1 cellular context compared by ENCODE assay signal in the genomic region with DNA sequence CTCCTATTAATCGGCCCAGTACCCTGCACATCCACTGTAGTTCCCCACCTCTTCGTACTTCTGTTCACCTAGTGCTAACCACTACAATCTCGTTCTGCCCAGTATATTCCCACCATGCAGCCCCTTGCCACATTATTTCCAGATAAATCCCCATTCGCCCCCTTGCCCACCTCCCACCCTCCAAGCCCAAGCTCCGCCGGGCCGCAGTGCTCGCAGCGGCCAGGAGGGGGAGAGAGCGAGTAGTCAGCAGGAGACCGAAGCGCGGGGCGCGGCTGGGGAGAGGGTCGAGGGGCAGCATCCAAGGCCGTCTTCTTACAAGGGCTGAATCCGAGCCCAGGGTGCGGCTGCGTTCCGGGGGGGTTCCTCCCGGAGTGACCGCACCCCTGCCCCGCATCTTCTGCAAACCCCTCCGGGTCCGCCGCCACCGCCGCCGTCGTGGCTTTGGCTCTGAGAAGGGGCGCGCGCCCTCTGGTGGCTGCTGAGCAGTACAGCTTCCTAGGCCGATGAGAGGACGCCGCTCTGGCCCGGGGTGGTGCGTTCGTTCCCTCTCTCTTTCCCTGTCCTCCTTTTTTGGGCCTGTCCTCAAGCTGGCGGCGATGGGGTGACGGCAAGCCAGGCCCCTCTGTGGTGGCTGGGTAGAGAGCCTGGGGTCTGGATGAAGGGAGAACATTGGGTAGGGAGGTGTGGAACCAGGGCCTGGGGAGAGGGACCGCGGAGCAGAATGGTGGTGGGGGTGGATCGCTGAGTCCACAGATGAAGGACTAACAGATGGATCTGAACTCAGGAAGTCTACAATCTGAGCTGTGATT.
TF ChIP-seq lines count a peak whose summit lies in the region.

No MANE protein-coding gene starts in this region.

TF ChIP-seq in HepG2, 621 proteins besides CTCF, POLR2A, EP300 and RAD21 (continued from another document and continues in another):
- TF ChIP-seq, protein P1, sequence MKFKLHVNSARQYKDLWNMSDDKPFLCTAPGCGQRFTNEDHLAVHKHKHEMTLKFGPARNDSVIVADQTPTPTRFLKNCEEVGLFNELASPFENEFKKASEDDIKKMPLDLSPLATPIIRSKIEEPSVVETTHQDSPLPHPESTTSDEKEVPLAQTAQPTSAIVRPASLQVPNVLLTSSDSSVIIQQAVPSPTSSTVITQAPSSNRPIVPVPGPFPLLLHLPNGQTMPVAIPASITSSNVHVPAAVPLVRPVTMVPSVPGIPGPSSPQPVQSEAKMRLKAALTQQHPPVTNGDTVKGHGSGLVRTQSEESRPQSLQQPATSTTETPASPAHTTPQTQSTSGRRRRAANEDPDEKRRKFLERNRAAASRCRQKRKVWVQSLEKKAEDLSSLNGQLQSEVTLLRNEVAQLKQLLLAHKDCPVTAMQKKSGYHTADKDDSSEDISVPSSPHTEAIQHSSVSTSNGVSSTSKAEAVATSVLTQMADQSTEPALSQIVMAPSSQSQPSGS (CRISPR knock-in tag; IDR thresholded peaks at IDR 0.05) = peak; percentile 61; the same call in 1 of the 2 replicates
- TF ChIP-seq RORA (CRISPR knock-in tag; IDR thresholded peaks at IDR 0.05) (no peak), THYN1 (CRISPR knock-in tag; IDR thresholded peaks at IDR 0.05; ENCODE audit: borderline replicate concordance, low read depth) (no peak), NCOA1 (CRISPR knock-in tag; IDR thresholded peaks at IDR 0.05) (peak; percentile 86; the same call in 1 of the 2 replicates), ZNF260 (CRISPR knock-in tag; IDR thresholded peaks at IDR 0.05; ENCODE audit: borderline replicate concordance, low read depth) (no peak), SIX1 (CRISPR knock-in tag; IDR thresholded peaks at IDR 0.05; ENCODE audit: borderline replicate concordance) (no peak), AGO1 (IDR thresholded peaks at IDR 0.05; ENCODE audit: low read depth, low read length, poor library complexity, severe bottlenecking) (peak; percentile 65), ZNF746 (CRISPR knock-in tag; IDR thresholded peaks at IDR 0.05) (peak; percentile 78; the same call in 1 of the 2 replicates), ELF3 (CRISPR knock-in tag; IDR thresholded peaks at IDR 0.05) (0 out of 2 replicates have a peak, but pooled peaks have one; percentile 30), MEF2D (CRISPR knock-in tag; IDR thresholded peaks at IDR 0.05) (peak; percentile 63; the same call in 1 of the 2 replicates), DR1 (CRISPR knock-in tag; IDR thresholded peaks at IDR 0.05) (0 out of 2 replicates have a peak, but pooled peaks have one; percentile 27), PHF8 (CRISPR knock-in tag; IDR thresholded peaks at IDR 0.05) (peak; percentile 37), ETV6 (CRISPR knock-in tag; conservative IDR thresholded peaks at IDR 0.05) (no peak), TBX3 (IDR thresholded peaks at IDR 0.05; ENCODE audit: borderline replicate concordance) (no peak), JUN (CRISPR knock-in tag; IDR thresholded peaks at IDR 0.05) (peak; percentile 56; the same call in 1 of the 2 replicates), HHEX (CRISPR knock-in tag; IDR thresholded peaks at IDR 0.05) (no peak), ZNF768 (CRISPR knock-in tag; IDR thresholded peaks at IDR 0.05) (no peak), PRPF4 (IDR thresholded peaks at IDR 0.05; ENCODE audit: low read depth, low read length, poor library complexity, severe bottlenecking) (no peak), MAFK (conservative IDR thresholded peaks at IDR 0.05 in 1 of 2, IDR thresholded peaks at IDR 0.05 in 1 of 2; ENCODE audit: low read length in 2 of 2) (no peak), HNF4A (CRISPR knock-in tag; IDR thresholded peaks at IDR 0.05) (0 out of 2 replicates have a peak, but pooled peaks have one; percentile 7), ZSCAN25 (CRISPR knock-in tag; IDR thresholded peaks at IDR 0.05) (peak; percentile 74), ZNF180 (CRISPR knock-in tag; IDR thresholded peaks at IDR 0.05; ENCODE audit: borderline replicate concordance, low read depth) (no peak), ATF7 (IDR thresholded peaks at IDR 0.05) (no peak), ATF7 (CRISPR knock-in tag; IDR thresholded peaks at IDR 0.05) (no peak), HNRNPK (IDR thresholded peaks at IDR 0.05; ENCODE audit: low read depth, low read length, poor library complexity, severe bottlenecking) (peak; percentile 97), TCF7L2 (IDR thresholded peaks at IDR 0.05; ENCODE audit: low read depth, low read length) (no peak), TCF12 (IDR thresholded peaks at IDR 0.05) (no peak), TCF12 (CRISPR knock-in tag; IDR thresholded peaks at IDR 0.05) (peak; percentile 87), CBFB (CRISPR knock-in tag; IDR thresholded peaks at IDR 0.05) (peak; percentile 83), MZF1 (CRISPR knock-in tag; IDR thresholded peaks at IDR 0.05; ENCODE audit: borderline replicate concordance) (no peak), KDM4B (CRISPR knock-in tag; IDR thresholded peaks at IDR 0.05) (0 out of 2 replicates have a peak, but pooled peaks have one; percentile 39), RFX1 (IDR thresholded peaks at IDR 0.05) (no peak), HNRNPLL (IDR thresholded peaks at IDR 0.05; ENCODE audit: low read depth, low read length, poor library complexity, severe bottlenecking) (peak; percentile 36), KDM5A (IDR thresholded peaks at IDR 0.05; ENCODE audit: borderline replicate concordance, low read length) (no peak), PITX1 (CRISPR knock-in tag; IDR thresholded peaks at IDR 0.05) (peak; percentile 66; the same call in 1 of the 2 replicates), ZBTB38 (CRISPR knock-in tag; IDR thresholded peaks at IDR 0.05) (peak; percentile 88; the same call in 1 of the 2 replicates), ARNT2 (CRISPR knock-in tag; IDR thresholded peaks at IDR 0.05; ENCODE audit: low read depth) (peak; percentile 77), ZNF232 (CRISPR knock-in tag; IDR thresholded peaks at IDR 0.05; ENCODE audit: borderline replicate concordance) (no peak; the same call in 1 of the 2 replicates), ZBTB20 (CRISPR knock-in tag; IDR thresholded peaks at IDR 0.05; ENCODE audit: borderline replicate concordance, low read depth) (peak; percentile 24; the same call in 1 of the 2 replicates), ZSCAN22 (CRISPR knock-in tag; IDR thresholded peaks at IDR 0.05) (no peak), SMC3 (IDR thresholded peaks at IDR 0.05; ENCODE audit: low read length) (no peak; the same call in none of the 2 replicates), MED8 (CRISPR knock-in tag; IDR thresholded peaks at IDR 0.05; ENCODE audit: insufficient replicate concordance) (peak; percentile 49), ZBTB42 (CRISPR knock-in tag; IDR thresholded peaks at IDR 0.05) (no peak), ATM (IDR thresholded peaks at IDR 0.05; ENCODE audit: borderline replicate concordance) (no peak), ZNF274 (CRISPR knock-in tag; IDR thresholded peaks at IDR 0.05) (0 out of 2 replicates have a peak, but pooled peaks have one; percentile 22), ZNF850 (CRISPR knock-in tag; conservative IDR thresholded peaks at IDR 0.05) (no peak), SCMH1 (CRISPR knock-in tag; IDR thresholded peaks at IDR 0.05; ENCODE audit: borderline replicate concordance) (no peak), ATF7-NPFF (CRISPR knock-in tag; IDR thresholded peaks at IDR 0.05; ENCODE audit: low read depth) (peak; percentile 34; the same call in 1 of the 2 replicates)
- TF ChIP-seq, protein P2, sequence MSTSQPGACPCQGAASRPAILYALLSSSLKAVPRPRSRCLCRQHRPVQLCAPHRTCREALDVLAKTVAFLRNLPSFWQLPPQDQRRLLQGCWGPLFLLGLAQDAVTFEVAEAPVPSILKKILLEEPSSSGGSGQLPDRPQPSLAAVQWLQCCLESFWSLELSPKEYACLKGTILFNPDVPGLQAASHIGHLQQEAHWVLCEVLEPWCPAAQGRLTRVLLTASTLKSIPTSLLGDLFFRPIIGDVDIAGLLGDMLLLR (CRISPR knock-in tag; IDR thresholded peaks at IDR 0.05) = peak; percentile 68; the same call in 1 of the 2 replicates
- TF ChIP-seq, protein P3, sequence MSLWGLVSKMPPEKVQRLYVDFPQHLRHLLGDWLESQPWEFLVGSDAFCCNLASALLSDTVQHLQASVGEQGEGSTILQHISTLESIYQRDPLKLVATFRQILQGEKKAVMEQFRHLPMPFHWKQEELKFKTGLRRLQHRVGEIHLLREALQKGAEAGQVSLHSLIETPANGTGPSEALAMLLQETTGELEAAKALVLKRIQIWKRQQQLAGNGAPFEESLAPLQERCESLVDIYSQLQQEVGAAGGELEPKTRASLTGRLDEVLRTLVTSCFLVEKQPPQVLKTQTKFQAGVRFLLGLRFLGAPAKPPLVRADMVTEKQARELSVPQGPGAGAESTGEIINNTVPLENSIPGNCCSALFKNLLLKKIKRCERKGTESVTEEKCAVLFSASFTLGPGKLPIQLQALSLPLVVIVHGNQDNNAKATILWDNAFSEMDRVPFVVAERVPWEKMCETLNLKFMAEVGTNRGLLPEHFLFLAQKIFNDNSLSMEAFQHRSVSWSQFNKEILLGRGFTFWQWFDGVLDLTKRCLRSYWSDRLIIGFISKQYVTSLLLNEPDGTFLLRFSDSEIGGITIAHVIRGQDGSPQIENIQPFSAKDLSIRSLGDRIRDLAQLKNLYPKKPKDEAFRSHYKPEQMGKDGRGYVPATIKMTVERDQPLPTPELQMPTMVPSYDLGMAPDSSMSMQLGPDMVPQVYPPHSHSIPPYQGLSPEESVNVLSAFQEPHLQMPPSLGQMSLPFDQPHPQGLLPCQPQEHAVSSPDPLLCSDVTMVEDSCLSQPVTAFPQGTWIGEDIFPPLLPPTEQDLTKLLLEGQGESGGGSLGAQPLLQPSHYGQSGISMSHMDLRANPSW (CRISPR knock-in tag; IDR thresholded peaks at IDR 0.05; ENCODE audit: borderline replicate concordance) = no peak
- TF ChIP-seq, protein P4, sequence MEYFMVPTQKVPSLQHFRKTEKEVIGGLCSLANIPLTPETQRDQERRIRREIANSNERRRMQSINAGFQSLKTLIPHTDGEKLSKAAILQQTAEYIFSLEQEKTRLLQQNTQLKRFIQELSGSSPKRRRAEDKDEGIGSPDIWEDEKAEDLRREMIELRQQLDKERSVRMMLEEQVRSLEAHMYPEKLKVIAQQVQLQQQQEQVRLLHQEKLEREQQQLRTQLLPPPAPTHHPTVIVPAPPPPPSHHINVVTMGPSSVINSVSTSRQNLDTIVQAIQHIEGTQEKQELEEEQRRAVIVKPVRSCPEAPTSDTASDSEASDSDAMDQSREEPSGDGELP (IDR thresholded peaks at IDR 0.05; ENCODE audit: borderline replicate concordance, low read depth) = no peak
- TF ChIP-seq, protein P5, sequence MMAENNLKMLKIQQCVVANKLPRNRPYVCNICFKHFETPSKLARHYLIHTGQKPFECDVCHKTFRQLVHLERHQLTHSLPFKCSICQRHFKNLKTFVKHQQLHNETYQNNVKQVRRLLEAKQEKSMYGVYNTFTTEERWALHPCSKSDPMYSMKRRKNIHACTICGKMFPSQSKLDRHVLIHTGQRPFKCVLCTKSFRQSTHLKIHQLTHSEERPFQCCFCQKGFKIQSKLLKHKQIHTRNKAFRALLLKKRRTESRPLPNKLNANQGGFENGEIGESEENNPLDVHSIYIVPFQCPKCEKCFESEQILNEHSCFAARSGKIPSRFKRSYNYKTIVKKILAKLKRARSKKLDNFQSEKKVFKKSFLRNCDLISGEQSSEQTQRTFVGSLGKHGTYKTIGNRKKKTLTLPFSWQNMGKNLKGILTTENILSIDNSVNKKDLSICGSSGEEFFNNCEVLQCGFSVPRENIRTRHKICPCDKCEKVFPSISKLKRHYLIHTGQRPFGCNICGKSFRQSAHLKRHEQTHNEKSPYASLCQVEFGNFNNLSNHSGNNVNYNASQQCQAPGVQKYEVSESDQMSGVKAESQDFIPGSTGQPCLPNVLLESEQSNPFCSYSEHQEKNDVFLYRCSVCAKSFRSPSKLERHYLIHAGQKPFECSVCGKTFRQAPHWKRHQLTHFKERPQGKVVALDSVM (CRISPR knock-in tag; IDR thresholded peaks at IDR 0.05) = 0 out of 2 replicates have a peak, but pooled peaks have one; percentile 35
- TF ChIP-seq, protein P6, sequence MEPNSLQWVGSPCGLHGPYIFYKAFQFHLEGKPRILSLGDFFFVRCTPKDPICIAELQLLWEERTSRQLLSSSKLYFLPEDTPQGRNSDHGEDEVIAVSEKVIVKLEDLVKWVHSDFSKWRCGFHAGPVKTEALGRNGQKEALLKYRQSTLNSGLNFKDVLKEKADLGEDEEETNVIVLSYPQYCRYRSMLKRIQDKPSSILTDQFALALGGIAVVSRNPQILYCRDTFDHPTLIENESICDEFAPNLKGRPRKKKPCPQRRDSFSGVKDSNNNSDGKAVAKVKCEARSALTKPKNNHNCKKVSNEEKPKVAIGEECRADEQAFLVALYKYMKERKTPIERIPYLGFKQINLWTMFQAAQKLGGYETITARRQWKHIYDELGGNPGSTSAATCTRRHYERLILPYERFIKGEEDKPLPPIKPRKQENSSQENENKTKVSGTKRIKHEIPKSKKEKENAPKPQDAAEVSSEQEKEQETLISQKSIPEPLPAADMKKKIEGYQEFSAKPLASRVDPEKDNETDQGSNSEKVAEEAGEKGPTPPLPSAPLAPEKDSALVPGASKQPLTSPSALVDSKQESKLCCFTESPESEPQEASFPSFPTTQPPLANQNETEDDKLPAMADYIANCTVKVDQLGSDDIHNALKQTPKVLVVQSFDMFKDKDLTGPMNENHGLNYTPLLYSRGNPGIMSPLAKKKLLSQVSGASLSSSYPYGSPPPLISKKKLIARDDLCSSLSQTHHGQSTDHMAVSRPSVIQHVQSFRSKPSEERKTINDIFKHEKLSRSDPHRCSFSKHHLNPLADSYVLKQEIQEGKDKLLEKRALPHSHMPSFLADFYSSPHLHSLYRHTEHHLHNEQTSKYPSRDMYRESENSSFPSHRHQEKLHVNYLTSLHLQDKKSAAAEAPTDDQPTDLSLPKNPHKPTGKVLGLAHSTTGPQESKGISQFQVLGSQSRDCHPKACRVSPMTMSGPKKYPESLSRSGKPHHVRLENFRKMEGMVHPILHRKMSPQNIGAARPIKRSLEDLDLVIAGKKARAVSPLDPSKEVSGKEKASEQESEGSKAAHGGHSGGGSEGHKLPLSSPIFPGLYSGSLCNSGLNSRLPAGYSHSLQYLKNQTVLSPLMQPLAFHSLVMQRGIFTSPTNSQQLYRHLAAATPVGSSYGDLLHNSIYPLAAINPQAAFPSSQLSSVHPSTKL (CRISPR knock-in tag; IDR thresholded peaks at IDR 0.05) = peak; percentile 60; the same call in 1 of the 2 replicates
- TF ChIP-seq, protein P7, sequence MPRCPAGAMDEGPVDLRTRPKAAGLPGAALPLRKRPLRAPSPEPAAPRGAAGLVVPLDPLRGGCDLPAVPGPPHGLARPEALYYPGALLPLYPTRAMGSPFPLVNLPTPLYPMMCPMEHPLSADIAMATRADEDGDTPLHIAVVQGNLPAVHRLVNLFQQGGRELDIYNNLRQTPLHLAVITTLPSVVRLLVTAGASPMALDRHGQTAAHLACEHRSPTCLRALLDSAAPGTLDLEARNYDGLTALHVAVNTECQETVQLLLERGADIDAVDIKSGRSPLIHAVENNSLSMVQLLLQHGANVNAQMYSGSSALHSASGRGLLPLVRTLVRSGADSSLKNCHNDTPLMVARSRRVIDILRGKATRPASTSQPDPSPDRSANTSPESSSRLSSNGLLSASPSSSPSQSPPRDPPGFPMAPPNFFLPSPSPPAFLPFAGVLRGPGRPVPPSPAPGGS (CRISPR knock-in tag; IDR thresholded peaks at IDR 0.05) = peak; percentile 22; the same call in 1 of the 2 replicates
